13 cellular contexts compared by ENCODE assay signal in the genomic region with DNA sequence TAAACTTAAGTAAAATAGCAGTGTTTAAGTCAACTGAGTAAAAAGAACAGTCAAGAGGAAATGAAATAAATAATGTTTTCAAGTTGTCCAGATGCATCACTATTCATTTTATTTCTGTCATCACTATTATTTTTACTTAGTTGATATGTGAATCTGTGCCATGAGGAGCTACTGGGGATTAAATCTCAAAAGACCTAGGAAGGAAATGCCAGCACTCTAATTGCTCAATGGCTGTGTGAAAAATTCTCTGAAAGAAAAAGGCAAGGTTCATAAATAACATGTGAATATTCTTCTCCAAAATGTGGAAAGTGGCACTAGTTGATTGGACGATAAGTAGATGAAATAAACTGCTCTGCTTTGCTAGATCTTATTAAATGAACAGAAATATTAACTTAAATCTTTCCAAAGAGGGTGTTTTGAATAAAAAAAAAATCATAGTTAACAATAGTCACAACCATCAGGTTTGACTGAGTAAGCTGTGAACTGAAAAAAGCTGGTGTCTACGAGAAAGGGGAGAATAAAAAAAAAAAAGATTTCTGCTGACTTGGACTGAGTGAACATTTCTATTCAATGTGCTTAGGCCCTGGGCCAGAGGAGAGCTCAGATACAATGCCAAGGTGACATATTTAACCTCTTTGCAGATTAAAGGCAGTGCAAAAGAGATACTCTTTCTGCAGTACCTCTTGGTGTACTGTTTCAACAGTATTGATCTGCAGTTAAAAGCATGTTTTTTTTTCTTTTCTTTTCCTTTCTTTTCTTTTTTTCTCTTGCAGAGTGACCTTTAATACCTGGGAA. TPM values are rescaled to one million over a fixed set of nuclear protein-coding genes. Genes with fewer than 3 reads are reported as not detected.
DNase-seq lines count a peak whose midpoint lies in the region; ATAC-seq and TF ChIP-seq lines count a peak whose summit lies in the region.
"Had no signal": no experiment of that assay in that cellular context is flagged by ENCODE, and none has a peak within 500 bp of the region (broad histone marks: within the 10 kb centered on the region; RNA-seq: fewer than 3 reads in every experiment).

No MANE protein-coding gene starts in this region.

- CTCF ChIA-PET in activated CD8-positive, alpha-beta memory T cell treated with anti-CD3 and anti-CD28 coated beads, Interleukin-2, amount 10 ng/mL, durations not matched to agents 7 days and 5 days (lab: Charles Lee) = no interaction called here
- CTCF ChIA-PET in activated naive CD4-positive, alpha-beta T cell treated with anti-CD3 and anti-CD28 coated beads for 36 hours (lab: Charles Lee) = no interaction called here

- H3K27me3 ChIP-seq in body of pancreas = no peaks in the 10 kb centered on the region
- no peaks in the 10 kb centered on the region for H3K27me3 ChIP-seq in tibial nerve

- peaks cover 6% of the 10 kb centered on the region for H3K9me3 Mint-ChIP-seq in nephron
- H3K9me3 Mint-ChIP-seq in activated CD8-positive, alpha-beta memory T cell treated with anti-CD3 and anti-CD28 coated beads, Interleukin-2, amount 10 ng/mL, durations not matched to agents 7 days and 5 days (ENCODE audit: low read depth) = peaks cover 12% of the 10 kb centered on the region
- H3K9me3 Mint-ChIP-seq in activated naive CD4-positive, alpha-beta T cell treated with anti-CD3 and anti-CD28 coated beads for 36 hours = peaks cover 18% of the 10 kb centered on the region

- TF ChIP-seq EP300 in tibial nerve (IDR thresholded peaks at IDR 0.05) = peak in 1 of 2 donors; percentile 53

- H3K27ac Mint-ChIP-seq in nephron = peak overlapping the region; percentile 48 to 99 (median 83)
- no peak overlapping the region for H3K27ac Mint-ChIP-seq in activated CD8-positive, alpha-beta memory T cell treated with anti-CD3 and anti-CD28 coated beads, Interleukin-2, amount 10 ng/mL, durations not matched to agents 7 days and 5 days
- no peak overlapping the region for H3K27ac Mint-ChIP-seq in activated naive CD4-positive, alpha-beta T cell treated with anti-CD3 and anti-CD28 coated beads for 36 hours
- H3K27ac Mint-ChIP-seq: activated naive CD8-positive, alpha-beta T cell; CD8-positive, alpha-beta memory T cell had no signal

- H3K4me1 ChIP-seq in body of pancreas (peaks cover 8% of the 10 kb centered on the region), tibial nerve (peaks cover 0 to 45% (median 7%) of the 10 kb centered on the region in 4 donors)

- WGBS in body of pancreas, 2 donors = 33 to 37% methylated on average over 2 of the region's 2 CpGs
- 34 to 50% methylated on average over 2 of the region's 2 CpGs for WGBS in tibial nerve, 2 donors

- TF ChIP-seq CTCF in body of pancreas (IDR thresholded peaks at IDR 0.05) (no peak), fibroblast of mammary gland (conservative IDR thresholded peaks at IDR 0.05; ENCODE audit: control insufficient read depth, insufficient read depth, low read depth, low read length) (no peak), nephron (IDR thresholded peaks at IDR 0.05; ENCODE audit: unreplicated experiment in 3 of 3) (no peak), tibial nerve (IDR thresholded peaks at IDR 0.05) (no peak)

- no peak for TF ChIP-seq POLR2A in body of pancreas (IDR thresholded peaks at IDR 0.05)
- TF ChIP-seq POLR2A in tibial nerve (IDR thresholded peaks at IDR 0.05) = no peak

- peak overlapping the region in 2 of 3 experiments; percentile 89 to 96 for H3K4me3 Mint-ChIP-seq in nephron
- H3K4me3 Mint-ChIP-seq in activated CD8-positive, alpha-beta memory T cell treated with anti-CD3 and anti-CD28 coated beads, Interleukin-2, amount 10 ng/mL, durations not matched to agents 7 days and 5 days = no peak overlapping the region
- H3K4me3 Mint-ChIP-seq in activated naive CD4-positive, alpha-beta T cell treated with anti-CD3 and anti-CD28 coated beads for 36 hours = no peak overlapping the region
- H3K4me3 Mint-ChIP-seq: activated naive CD8-positive, alpha-beta T cell; CD8-positive, alpha-beta memory T cell had no signal

- no peak overlapping the region for H3K4me3 ChIP-seq in body of pancreas
- no peak overlapping the region for H3K4me3 ChIP-seq in fibroblast of mammary gland (ENCODE audit: control insufficient read depth, low read depth, low read length)
- H3K4me3 ChIP-seq in tibial nerve = peak overlapping the region; percentile 19 to 47 (median 29)

- H3K27ac ChIP-seq in body of pancreas (peak overlapping the region in 1 of 4 donors; percentile 39), tibial nerve (peak overlapping the region; percentile 71 to 87 (median 80))

- peaks cover 75% of the 10 kb centered on the region for H3K4me1 Mint-ChIP-seq in nephron
- no peaks in the 10 kb centered on the region for H3K4me1 Mint-ChIP-seq in activated CD8-positive, alpha-beta memory T cell treated with anti-CD3 and anti-CD28 coated beads, Interleukin-2, amount 10 ng/mL, durations not matched to agents 7 days and 5 days
- H3K4me1 Mint-ChIP-seq in activated naive CD4-positive, alpha-beta T cell treated with anti-CD3 and anti-CD28 coated beads for 36 hours (ENCODE audit: low read depth) = no peaks in the 10 kb centered on the region
- H3K4me1 Mint-ChIP-seq: CD8-positive, alpha-beta memory T cell had no signal

- H3K9me3 ChIP-seq in body of pancreas (peaks cover 0 to 8% (median 0%) of the 10 kb centered on the region in 3 donors), tibial nerve (peaks cover 0 to 11% (median 0%) of the 10 kb centered on the region in 4 donors)

- intact Hi-C loops in body of pancreas (cut with DNase I) = no loop called here
- intact Hi-C loops in activated naive CD4-positive, alpha-beta T cell treated with anti-CD3 and anti-CD28 coated beads for 36 hours (cut with micrococcal nuclease) = no loop called here

- ATAC-seq in body of pancreas = peak; percentile 49
- no peak for ATAC-seq in activated CD8-positive, alpha-beta memory T cell treated with anti-CD3 and anti-CD28 coated beads, Interleukin-2, amount 10 ng/mL, durations not matched to agents 7 days and 5 days
- ATAC-seq in HG02973 (IDR thresholded peaks at IDR 0.05; ENCODE audit: unreplicated experiment) = no peak

- H3K36me3 ChIP-seq in body of pancreas (replicated peaks in 1 of 2; ENCODE audit: insufficient read depth in 1 of 2, low read depth in 2 of 2) (no peaks in the 10 kb centered on the region), tibial nerve (peaks cover 0 to 7% (median 0%) of the 10 kb centered on the region in 3 donors)

- DNase-seq in body of pancreas (peak in 2 of 4 donors; percentile 19 to 41), fibroblast of mammary gland (ENCODE audit: low read depth) (peak; percentile 57), tibial nerve (ENCODE audit: low spot score in 2 of 2) (no peak)
- DNase-seq in activated CD8-positive, alpha-beta memory T cell treated with anti-CD3 and anti-CD28 coated beads, Interleukin-2, amount 10 ng/mL, durations not matched to agents 7 days and 5 days = no peak
- DNase-seq in activated naive CD4-positive, alpha-beta T cell treated with anti-CD3 and anti-CD28 coated beads for 36 hours = no peak
- DNase-seq: CD8-positive, alpha-beta memory T cell; effector CD8-positive, alpha-beta T cell; NCI-H1436; stimulated activated CD8-positive, alpha-beta memory T cell treated with anti-CD3 and anti-CD28 coated beads, Interleukin-4, amount 100 ng/mL, for 48 hours had no signal

- no peaks in the 10 kb centered on the region for H3K36me3 Mint-ChIP-seq in nephron (ENCODE audit: low read depth)
- H3K36me3 Mint-ChIP-seq in activated CD8-positive, alpha-beta memory T cell treated with anti-CD3 and anti-CD28 coated beads, Interleukin-2, amount 10 ng/mL, durations not matched to agents 7 days and 5 days = peaks cover 1% of the 10 kb centered on the region
- H3K36me3 Mint-ChIP-seq in activated naive CD4-positive, alpha-beta T cell treated with anti-CD3 and anti-CD28 coated beads for 36 hours (ENCODE audit: low read depth) = peaks cover 4% of the 10 kb centered on the region
- H3K36me3 Mint-ChIP-seq: activated naive CD8-positive, alpha-beta T cell had no signal

- H3K27me3 Mint-ChIP-seq in nephron (ENCODE audit: low read depth) = no peaks in the 10 kb centered on the region
- peaks cover 17% of the 10 kb centered on the region for H3K27me3 Mint-ChIP-seq in activated CD8-positive, alpha-beta memory T cell treated with anti-CD3 and anti-CD28 coated beads, Interleukin-2, amount 10 ng/mL, durations not matched to agents 7 days and 5 days
- no peaks in the 10 kb centered on the region for H3K27me3 Mint-ChIP-seq in activated naive CD4-positive, alpha-beta T cell treated with anti-CD3 and anti-CD28 coated beads for 36 hours (ENCODE audit: low read depth)
- H3K27me3 Mint-ChIP-seq: activated naive CD8-positive, alpha-beta T cell; CD8-positive, alpha-beta memory T cell had no signal

RNA-seq across cellular contexts. Expression of a gene that starts 1.5 kb away (rescaled TPM):
- 100 to 1,000 TPM; 137 to 141 TPM for total RNA-seq in body of pancreas
- 100 to 1,000 TPM; 312 to 741 (median 433) TPM for total RNA-seq in tibial nerve
- not detected for total RNA-seq in activated CD8-positive, alpha-beta memory T cell treated with anti-CD3 and anti-CD28 coated beads, Interleukin-2, amount 10 ng/mL, durations not matched to agents 7 days and 5 days
- not detected for total RNA-seq in activated naive CD4-positive, alpha-beta T cell treated with anti-CD3 and anti-CD28 coated beads for 36 hours
- total RNA-seq: activated CD8-positive, alpha-beta memory T cell treated with anti-CD3 and anti-CD28 coated beads for 36 hours; CD8-positive, alpha-beta memory T cell had no signal

Comparison
In these comparisons a context has a peak if more than half of its experiments do, and no peak if none do; other contexts are left out.
1. H3K4me3 ChIP-seq: peak in tibial nerve (4 of 4); none in body of pancreas (0 of 2) and fibroblast of mammary gland (single experiment).
2. H3K27ac Mint-ChIP-seq: peak in nephron (3 of 3); none in activated CD8-positive, alpha-beta memory T cell treated with anti-CD3 and anti-CD28 coated beads, Interleukin-2, amount 10 ng/mL, durations not matched to agents 7 days and 5 days (single experiment) and activated naive CD4-positive, alpha-beta T cell treated with anti-CD3 and anti-CD28 coated beads for 36 hours (single experiment).
3. H3K4me3 Mint-ChIP-seq: peak in nephron (2 of 3); none in activated CD8-positive, alpha-beta memory T cell treated with anti-CD3 and anti-CD28 coated beads, Interleukin-2, amount 10 ng/mL, durations not matched to agents 7 days and 5 days (single experiment) and activated naive CD4-positive, alpha-beta T cell treated with anti-CD3 and anti-CD28 coated beads for 36 hours (single experiment).
4. RNA of a gene that starts 1.5 kb away (total RNA-seq): 312 to 741 TPM in tibial nerve and 137 to 141 TPM in body of pancreas; not detected in activated CD8-positive, alpha-beta memory T cell treated with anti-CD3 and anti-CD28 coated beads, Interleukin-2, amount 10 ng/mL, durations not matched to agents 7 days and 5 days and not detected in activated naive CD4-positive, alpha-beta T cell treated with anti-CD3 and anti-CD28 coated beads for 36 hours; every median in the first group is over 100 times any median in the second.